11 cellular contexts compared by ENCODE assay signal in genomic region chr3:126925411-126926171, GRCh38. TPM values are rescaled to one million over a fixed set of nuclear protein-coding genes. Genes with fewer than 3 reads are reported as not detected.
DNase-seq lines count a peak whose midpoint lies in the region; ATAC-seq and TF ChIP-seq lines count a peak whose summit lies in the region.
"Had no signal": no experiment of that assay in that cellular context is flagged by ENCODE, and none has a peak within 500 bp of the region (broad histone marks: within the 10 kb centered on the region; RNA-seq: fewer than 3 reads in every experiment).

No MANE protein-coding gene starts in this region.

- H3K27ac ChIP-seq in angular gyrus (ENCODE audit: low read depth, low read length) (peak overlapping the region; percentile 27), lower lobe of right lung (peak overlapping the region; percentile 39)

- ATAC-seq in left cardiac atrium (peak; percentile 15 to 26), lower lobe of right lung (peak; percentile 66 to 67)
- ATAC-seq: T-cell had no signal

- H3K9me3 ChIP-seq in lower lobe of right lung, result no peaks in the 10 kb centered on the region
- H3K9me3 ChIP-seq in HAP-1, result no peaks in the 10 kb centered on the region

- H3K36me3 ChIP-seq in lower lobe of right lung (no peaks in the 10 kb centered on the region), HAP-1 (replicated peaks) (no peaks in the 10 kb centered on the region)

- H3K27me3 ChIP-seq in lower lobe of right lung (ENCODE audit: low read depth), result no peaks in the 10 kb centered on the region
- no peaks in the 10 kb centered on the region for H3K27me3 ChIP-seq in HAP-1 (ENCODE audit: low read depth)

- peak; percentile 71 for DNase-seq in left cardiac atrium
- DNase-seq in cardiac septum (ENCODE audit: low spot score), result no peak
- DNase-seq in lower lobe of right lung, result no peak
- no peak for DNase-seq in cerebellar nuclear complex (lab: John Stamatoyannopoulos, UW)
- DNase-seq in HAP-1 (ENCODE audit: low spot score in 2 of 2), result no peak
- no peak for DNase-seq in HCEC 1CT
- no peak for DNase-seq in NCI-H146 (lab: John Stamatoyannopoulos, UW)
- DNase-seq: DND-41, immature natural killer cell had no signal

- no peak for TF ChIP-seq CTCF in lower lobe of right lung (IDR thresholded peaks at IDR 0.05)

- in situ Hi-C loops in HAP-1 (cut with MboI; ENCODE audit: low sequenced_read_pairs), result no loop called here

- no peak overlapping the region for H3K4me3 ChIP-seq in lower lobe of right lung
- no peak overlapping the region for H3K4me3 ChIP-seq in HAP-1

- H3K4me1 ChIP-seq in lower lobe of right lung, result peaks cover 43% of the 10 kb centered on the region
- peaks cover 10% of the 10 kb centered on the region for H3K4me1 ChIP-seq in HAP-1

- intact Hi-C loops in left cardiac atrium (cut with DNase I) (no loop called here), cardiac septum (cut with DNase I) (no loop called here), lower lobe of right lung (cut with DNase I) (no loop called here)

RNA-seq across cellular contexts. Expression of gene PLXNA1, which starts 57.3 kb away (rescaled TPM):
- total RNA-seq in left cardiac atrium (10 to 100 TPM; 18.6 to 20.4 TPM), cardiac septum (31.6 TPM), lower lobe of right lung (48.1 TPM)
